ENCODE assay signal across 1 cellular context in genomic region chr1:59375321-59376220, GRCh38.
A peak's percentile ranks its signal among the peaks of the same experiment; 100 is the strongest.
TF ChIP-seq lines count a peak whose summit lies in the region.

No MANE protein-coding gene starts in this region.

TF ChIP-seq in SK-N-SH, 30 proteins besides CTCF, POLR2A, EP300 and RAD21 (continued from another document):
- TF ChIP-seq FOXJ3 (CRISPR knock-in tag; IDR thresholded peaks at IDR 0.05) (no peak), JUND (IDR thresholded peaks at IDR 0.05) (peak; percentile 89), MAX (IDR thresholded peaks at IDR 0.05; ENCODE audit: low read depth) (peak; percentile 82), CHD2 (IDR thresholded peaks at IDR 0.05; ENCODE audit: low read length, partially characterized antibody) (no peak), USF2 (IDR thresholded peaks at IDR 0.05; ENCODE audit: borderline replicate concordance, low read depth, low read length) (no peak), REST (IDR thresholded peaks at IDR 0.05; ENCODE audit: low read depth, low read length) (no peak), MEF2A (IDR thresholded peaks at IDR 0.05; ENCODE audit: borderline replicate concordance, low read depth) (no peak), RCOR1 (IDR thresholded peaks at IDR 0.05; ENCODE audit: low read length) (no peak), TCF12 (IDR thresholded peaks at IDR 0.05) (peak; percentile 85)
- TF ChIP-seq, protein P1, sequence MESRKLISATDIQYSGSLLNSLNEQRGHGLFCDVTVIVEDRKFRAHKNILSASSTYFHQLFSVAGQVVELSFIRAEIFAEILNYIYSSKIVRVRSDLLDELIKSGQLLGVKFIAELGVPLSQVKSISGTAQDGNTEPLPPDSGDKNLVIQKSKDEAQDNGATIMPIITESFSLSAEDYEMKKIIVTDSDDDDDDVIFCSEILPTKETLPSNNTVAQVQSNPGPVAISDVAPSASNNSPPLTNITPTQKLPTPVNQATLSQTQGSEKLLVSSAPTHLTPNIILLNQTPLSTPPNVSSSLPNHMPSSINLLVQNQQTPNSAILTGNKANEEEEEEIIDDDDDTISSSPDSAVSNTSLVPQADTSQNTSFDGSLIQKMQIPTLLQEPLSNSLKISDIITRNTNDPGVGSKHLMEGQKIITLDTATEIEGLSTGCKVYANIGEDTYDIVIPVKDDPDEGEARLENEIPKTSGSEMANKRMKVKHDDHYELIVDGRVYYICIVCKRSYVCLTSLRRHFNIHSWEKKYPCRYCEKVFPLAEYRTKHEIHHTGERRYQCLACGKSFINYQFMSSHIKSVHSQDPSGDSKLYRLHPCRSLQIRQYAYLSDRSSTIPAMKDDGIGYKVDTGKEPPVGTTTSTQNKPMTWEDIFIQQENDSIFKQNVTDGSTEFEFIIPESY (IDR thresholded peaks at IDR 0.05; ENCODE audit: borderline replicate concordance, low read depth): no peak; the same call in 1 of the 2 replicates
